24 cellular contexts compared by ENCODE assay signal in genomic region chr3:119800844-119801243, GRCh38. TPM values are rescaled to one million over a fixed set of nuclear protein-coding genes. Genes with fewer than 3 reads are reported as not detected.
"Had no signal": no experiment of that assay in that cellular context is flagged by ENCODE, and none has a peak within 500 bp of the region (broad histone marks: within the 10 kb centered on the region; RNA-seq: fewer than 3 reads in every experiment).

No MANE protein-coding gene starts in this region.

- ATAC-seq: esophagus mucosa; gastroesophageal sphincter; heart left ventricle; left lobe of liver; natural killer cell; psoas muscle; right cardiac atrium; stimulated activated naive B cell treated with anti-CD40 and anti-IgM and Interleukin-4, amounts not matched to agents 10 μg/mL and 1 μg/mL and 100 μg/mL, for 72 hours; upper lobe of right lung had no signal

- DNase-seq: effector CD8-positive, alpha-beta T cell; endodermal cell; foreskin fibroblast; heart left ventricle; kidney; natural killer cell; occipital lobe; ovary; posterior cingulate gyrus; psoas muscle; right cardiac atrium; sigmoid colon; stimulated activated naive B cell treated with anti-CD40 and anti-IgM and Interleukin-4, amounts not matched to agents 10 μg/mL and 1 μg/mL and 100 μg/mL, for 72 hours; transverse colon; upper lobe of right lung; uterus had no signal

- H3K4me1 ChIP-seq: gastroesophageal sphincter, heart left ventricle, psoas muscle, sigmoid colon, upper lobe of right lung, uterus had no signal

- H3K27me3 ChIP-seq: gastroesophageal sphincter, heart left ventricle, hepatocyte, ovary, sigmoid colon, transverse colon, upper lobe of right lung had no signal

- H3K36me3 ChIP-seq: gastroesophageal sphincter, heart left ventricle, ovary, sigmoid colon, thoracic aorta, transverse colon, upper lobe of right lung, uterus had no signal

- H3K4me3 ChIP-seq: gastroesophageal sphincter, heart left ventricle, hepatocyte, lung, ovary, psoas muscle, sigmoid colon, thoracic aorta, transverse colon, upper lobe of right lung, uterus had no signal

- H3K27ac ChIP-seq: epithelial cell of prostate, gastroesophageal sphincter, heart left ventricle, hepatocyte, ovary, psoas muscle, sigmoid colon, thoracic aorta, transverse colon, upper lobe of right lung, uterus had no signal

- H3K9me3 ChIP-seq: gastroesophageal sphincter, heart left ventricle, ovary, psoas muscle, sigmoid colon, thoracic aorta, transverse colon, upper lobe of right lung, uterus had no signal

RNA-seq across cellular contexts. Expression of gene NR1I2, which starts 18.9 kb away (rescaled TPM):
- total RNA-seq: esophagus mucosa, gastroesophageal sphincter, mononuclear cell, psoas muscle, thoracic aorta, upper lobe of right lung had no signal
